37 cellular contexts compared by ENCODE assay signal in genomic region chr19:1619703-1620102, GRCh38.
"Had no signal": no experiment of that assay in that cellular context is flagged by ENCODE, and none has a peak within 500 bp of the region (broad histone marks: within the 10 kb centered on the region; RNA-seq: fewer than 3 reads in every experiment).

No MANE protein-coding gene starts in this region.

- H3K4me3 Mint-ChIP-seq: activated B cell treated with CpG ODN at 0.5 μM for 24 hours; activated CD4-positive, alpha-beta memory T cell treated with anti-CD3 and anti-CD28 coated beads, Interleukin-2, amount 10 ng/mL, durations not matched to agents 7 days and 5 days; activated CD8-positive, alpha-beta memory T cell treated with anti-CD3 and anti-CD28 coated beads, Interleukin-2, amount 10 ng/mL, durations not matched to agents 7 days and 5 days; activated naive CD4-positive, alpha-beta T cell treated with anti-CD3 and anti-CD28 coated beads, Interleukin-2, amount 10 ng/mL, durations not matched to agents 7 days and 5 days; activated naive CD8-positive, alpha-beta T cell treated with anti-CD3 and anti-CD28 coated beads for 36 hours; central memory CD8-positive, alpha-beta T cell had no signal

- H3K9me3 ChIP-seq: SJCRH30 had no signal

- ATAC-seq: activated CD8-positive, alpha-beta memory T cell treated with anti-CD3 and anti-CD28 coated beads, Interleukin-2, amount 10 ng/mL, durations not matched to agents 7 days and 5 days; PC-3 had no signal

- H3K27me3 ChIP-seq: brain microvascular endothelial cell, SJCRH30 had no signal

- DNase-seq: activated B cell treated with CpG ODN at 0.5 μM for 24 hours; activated CD4-positive, alpha-beta memory T cell treated with anti-CD3 and anti-CD28 coated beads, Interleukin-2, amount 10 ng/mL, durations not matched to agents 7 days and 5 days; activated CD4-positive, alpha-beta T cell treated with anti-CD3 and anti-CD28 coated beads for 4 hours; activated CD4-positive, alpha-beta T cell treated with anti-CD3 and anti-CD28 coated beads, Interleukin-2, amount 50 U/mL, for 1 hour; activated CD4-positive, CD25-positive, alpha-beta regulatory T cell treated with anti-CD3 and anti-CD28 coated beads, Interleukin-2, amount 50 U/mL, for 72 hours; activated CD8-positive, alpha-beta memory T cell treated with anti-CD3 and anti-CD28 coated beads for 24 hours; activated CD8-positive, alpha-beta memory T cell treated with anti-CD3 and anti-CD28 coated beads, Interleukin-2, amount 10 ng/mL, durations not matched to agents 7 days and 5 days; activated CD8-positive, alpha-beta memory T cell treated with anti-CD3 and anti-CD28 coated beads, Interleukin-2, amount 50 U/mL, for 48 hours; activated effector memory CD4-positive, alpha-beta T cell treated with Interleukin-2 at 50 U/mL for 16 hours; activated naive CD4-positive, alpha-beta T cell treated with anti-CD3 and anti-CD28 coated beads, Interleukin-2, amount 10 ng/mL, durations not matched to agents 7 days and 5 days; activated naive CD8-positive, alpha-beta T cell treated with anti-CD3 and anti-CD28 coated beads for 36 hours; activated T-cell treated with anti-CD3 and anti-CD28 coated beads, Interleukin-2, amount 50 U/mL, for 48 hours; amniotic stem cell; aorta; brain microvascular endothelial cell; NCI-H1092 treated with DMSO at 0.1 percent for 48 hours; NCI-H1417; NCI-H146; NCI-H187; NCI-H2029 treated with DMSO at 0.1 percent for 48 hours; NCI-H2107; NCI-H2171; NCI-H510A; NCI-H526; NCI-H748 treated with DMSO at 0.1 percent for 48 hours; NK-92 treated with Interleukin-12 subunit alpha and Interleukin-12 subunit beta, amount 100 ng/mL, for 24 hours; PC-3; SHP77; SJCRH30; SW 1271; T-helper 1 cell; T-helper 2 cell; T-helper 9 cell had no signal

- H3K27ac Mint-ChIP-seq: activated B cell treated with CpG ODN at 0.5 μM for 24 hours; activated CD4-positive, alpha-beta memory T cell treated with anti-CD3 and anti-CD28 coated beads, Interleukin-2, amount 10 ng/mL, durations not matched to agents 7 days and 5 days; activated CD8-positive, alpha-beta memory T cell treated with anti-CD3 and anti-CD28 coated beads, Interleukin-2, amount 10 ng/mL, durations not matched to agents 7 days and 5 days; activated naive CD4-positive, alpha-beta T cell treated with anti-CD3 and anti-CD28 coated beads, Interleukin-2, amount 10 ng/mL, durations not matched to agents 7 days and 5 days; activated naive CD8-positive, alpha-beta T cell treated with anti-CD3 and anti-CD28 coated beads for 36 hours had no signal

- H3K27me3 Mint-ChIP-seq: activated B cell treated with CpG ODN at 0.5 μM for 24 hours; activated CD4-positive, alpha-beta memory T cell treated with anti-CD3 and anti-CD28 coated beads, Interleukin-2, amount 10 ng/mL, durations not matched to agents 7 days and 5 days; activated CD8-positive, alpha-beta memory T cell treated with anti-CD3 and anti-CD28 coated beads, Interleukin-2, amount 10 ng/mL, durations not matched to agents 7 days and 5 days; activated naive CD4-positive, alpha-beta T cell treated with anti-CD3 and anti-CD28 coated beads, Interleukin-2, amount 10 ng/mL, durations not matched to agents 7 days and 5 days; activated naive CD8-positive, alpha-beta T cell treated with anti-CD3 and anti-CD28 coated beads for 36 hours; central memory CD8-positive, alpha-beta T cell had no signal

- H3K4me3 ChIP-seq: SJCRH30, SK-N-MC had no signal

- H3K27ac ChIP-seq: brain microvascular endothelial cell, RWPE1, SJCRH30, SK-N-MC, VCaP had no signal

- H3K4me1 ChIP-seq: SJCRH30 had no signal

- H3K9me3 Mint-ChIP-seq: activated B cell treated with CpG ODN at 0.5 μM for 24 hours; activated CD4-positive, alpha-beta memory T cell treated with anti-CD3 and anti-CD28 coated beads, Interleukin-2, amount 10 ng/mL, durations not matched to agents 7 days and 5 days; activated naive CD4-positive, alpha-beta T cell treated with anti-CD3 and anti-CD28 coated beads, Interleukin-2, amount 10 ng/mL, durations not matched to agents 7 days and 5 days; activated naive CD8-positive, alpha-beta T cell treated with anti-CD3 and anti-CD28 coated beads for 36 hours; central memory CD8-positive, alpha-beta T cell had no signal
